ENCODE assay signal across 8 cellular contexts in the genomic region with DNA sequence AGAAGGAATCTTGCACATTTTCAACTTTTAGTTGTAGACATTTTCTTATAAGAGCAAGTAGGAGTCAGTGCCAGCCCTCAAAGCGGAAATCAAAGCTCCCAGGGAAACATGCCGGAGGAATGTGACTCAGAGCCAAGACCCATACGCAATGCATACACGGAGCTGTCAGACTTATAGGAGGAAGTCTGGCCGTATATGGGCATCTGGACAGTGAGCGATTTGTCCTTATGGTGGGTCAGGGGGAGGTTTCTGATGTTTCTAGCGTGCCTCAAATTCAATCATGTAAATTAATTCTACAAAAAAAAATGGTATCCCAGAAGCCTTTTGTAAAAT. TPM values are rescaled to one million over a fixed set of nuclear protein-coding genes. Genes with fewer than 3 reads are reported as not detected.
DNase-seq lines count a peak whose midpoint lies in the region; ATAC-seq and TF ChIP-seq lines count a peak whose summit lies in the region.

No MANE protein-coding gene starts in this region.

- H3K36me3 ChIP-seq in IMR-90 (ENCODE audit: control insufficient read depth, insufficient read depth, low read length) (peaks cover 7% of the 10 kb centered on the region), thyroid gland (no peaks in the 10 kb centered on the region)

- H3K23ac ChIP-seq in IMR-90 (ENCODE audit: low read depth, low read length), result peak overlapping the region; percentile 92; the same call in 1 of the 2 replicates

- peak overlapping the region; percentile 87 for H2BK5ac ChIP-seq in IMR-90 (ENCODE audit: low read depth, low read length, poor library complexity, severe bottlenecking)

- H3K27me3 Mint-ChIP-seq in activated CD8-positive, alpha-beta T cell treated with anti-CD3 and anti-CD28 coated beads, Interleukin-2, amount 10 ng/mL, durations not matched to agents 7 days and 5 days (ENCODE audit: low read depth), result peaks cover 40% of the 10 kb centered on the region

- peak overlapping the region; percentile 97 for H2BK120ac ChIP-seq in IMR-90 (ENCODE audit: low read depth, low read length)

- no peaks in the 10 kb centered on the region for H3K36me3 Mint-ChIP-seq in activated CD8-positive, alpha-beta T cell treated with anti-CD3 and anti-CD28 coated beads, Interleukin-2, amount 10 ng/mL, durations not matched to agents 7 days and 5 days (ENCODE audit: low read depth)
- no peaks in the 10 kb centered on the region for H3K36me3 Mint-ChIP-seq in stimulated activated effector memory CD8-positive, alpha-beta T cell treated with anti-CD3 and anti-CD28 coated beads, Interleukin-12 subunit alpha, Interleukin-12 subunit beta, amount 100 ng/mL, for 72 hours

- peak overlapping the region; percentile 63 for H3K14ac ChIP-seq in IMR-90 (replicated peaks; ENCODE audit: low read depth, low read length)

- H2BK15ac ChIP-seq in IMR-90 (ENCODE audit: low read depth, low read length), result peak overlapping the region; percentile 99; the same call in 2 of the 3 replicates

- peaks cover 9% of the 10 kb centered on the region for H3K4me1 Mint-ChIP-seq in activated CD8-positive, alpha-beta T cell treated with anti-CD3 and anti-CD28 coated beads, Interleukin-2, amount 10 ng/mL, durations not matched to agents 7 days and 5 days (ENCODE audit: low read depth)
- peaks cover 8% of the 10 kb centered on the region for H3K4me1 Mint-ChIP-seq in stimulated activated effector memory CD8-positive, alpha-beta T cell treated with anti-CD3 and anti-CD28 coated beads, Interleukin-12 subunit alpha, Interleukin-12 subunit beta, amount 100 ng/mL, for 72 hours

- intact Hi-C loops in IMR-90 (cut with micrococcal nuclease), result loop anchor here (1.0 kb wide), 4 partner anchors 131 to 264 kb away; no protein-coding TSS in a partner anchor
- intact Hi-C loops in thyroid gland (cut with DNase I), result no loop called here

- H3K18ac ChIP-seq in IMR-90 (ENCODE audit: low read depth, low read length), result peak overlapping the region; percentile 86

- peaks cover 9% of the 10 kb centered on the region for H3K9me1 ChIP-seq in IMR-90 (ENCODE audit: insufficient read depth, low read length)

- TF ChIP-seq RAD21 in IMR-90 (IDR thresholded peaks at IDR 0.05; ENCODE audit: low read length), result no peak

- H4K5ac ChIP-seq in IMR-90 (ENCODE audit: low read depth, low read length), result peak overlapping the region; percentile 5; the same call in 1 of the 2 replicates

- dilution Hi-C loops in IMR-90 (cut with HindIII; ENCODE audit: low sequenced_read_pairs, unreplicated experiment), result no loop called here

- peak overlapping the region; percentile 92 for H3K27ac ChIP-seq in IMR-90 (ENCODE audit: insufficient read depth, low read length)
- peak overlapping the region; percentile 55 to 72 (median 70) for H3K27ac ChIP-seq in thyroid gland

- no peak overlapping the region for H3K4me3 Mint-ChIP-seq in activated CD8-positive, alpha-beta T cell treated with anti-CD3 and anti-CD28 coated beads, Interleukin-2, amount 10 ng/mL, durations not matched to agents 7 days and 5 days
- no peak overlapping the region for H3K4me3 Mint-ChIP-seq in stimulated activated effector memory CD8-positive, alpha-beta T cell treated with anti-CD3 and anti-CD28 coated beads, Interleukin-12 subunit alpha, Interleukin-12 subunit beta, amount 100 ng/mL, for 72 hours

- peak overlapping the region; percentile 92; the same call in 1 of the 2 replicates for H3K4ac ChIP-seq in IMR-90 (ENCODE audit: low read depth, low read length)

- peak overlapping the region; percentile 46 for H3K9ac ChIP-seq in IMR-90 (ENCODE audit: low read depth, low read length)

- H4K20me1 ChIP-seq in IMR-90 (ENCODE audit: insufficient read depth, low read length), result peaks cover 13% of the 10 kb centered on the region

- H4K8ac ChIP-seq in IMR-90 (ENCODE audit: low read depth in 2 of 2, low read length in 2 of 2), result peak overlapping the region; percentile 76 to 96

- DNase-seq in IMR-90 (peak; percentile 99), brain pericyte (ENCODE audit: low read depth, low spot score) (peak; percentile 84), kidney tubule cell (ENCODE audit: low spot score) (peak; percentile 88), thyroid gland (peak; percentile 65 to 70), NCI-H1694 (lab: John Stamatoyannopoulos, UW) (no peak)
- no peak for DNase-seq in activated CD4-positive, alpha-beta T cell treated with anti-CD3 and anti-CD28 coated beads, Interleukin-2, amount 50 U/mL, for 4 hours
- no peak for DNase-seq in activated CD8-positive, alpha-beta T cell treated with anti-CD3 and anti-CD28 coated beads, Interleukin-2, amount 10 ng/mL, durations not matched to agents 7 days and 5 days
- DNase-seq in stimulated activated effector memory CD8-positive, alpha-beta T cell treated with anti-CD3 and anti-CD28 coated beads, Interleukin-12 subunit alpha, Interleukin-12 subunit beta, amount 100 ng/mL, for 72 hours (ENCODE audit: low spot score in 2 of 2), result no peak

- no peak for TF ChIP-seq POLR2A in IMR-90 (IDR thresholded peaks at IDR 0.05; ENCODE audit: low read depth, low read length)
- TF ChIP-seq POLR2A in thyroid gland (IDR thresholded peaks at IDR 0.05), result no peak

- H3K4me1 ChIP-seq in IMR-90 (ENCODE audit: control insufficient read depth, insufficient read depth, low read length) (peaks cover 15% of the 10 kb centered on the region), thyroid gland (peaks cover 19 to 27% of the 10 kb centered on the region in 2 donors)

- peak overlapping the region; percentile 86 for H3K56ac ChIP-seq in IMR-90 (ENCODE audit: extremely low read depth, insufficient read depth, low read length)

- POLR2A ChIA-PET in IMR-90 (lab: Charles Lee; ENCODE audit: unreplicated experiment), result interaction anchor here (0.7 kb wide), 2 partner anchors 26 to 177 kb away, joined by 3 to 4 read pairs; no protein-coding TSS in a partner anchor
- POLR2A ChIA-PET in activated CD8-positive, alpha-beta T cell treated with anti-CD3 and anti-CD28 coated beads, Interleukin-2, amount 10 ng/mL, durations not matched to agents 7 days and 5 days (lab: Charles Lee), result no interaction called here

- no peak overlapping the region; the same call in 1 of the 2 replicates for H2AK5ac ChIP-seq in IMR-90 (ENCODE audit: low read depth, low read length)

- no peaks in the 10 kb centered on the region for H3K9me3 Mint-ChIP-seq in activated CD8-positive, alpha-beta T cell treated with anti-CD3 and anti-CD28 coated beads, Interleukin-2, amount 10 ng/mL, durations not matched to agents 7 days and 5 days (ENCODE audit: insufficient read depth)
- no peaks in the 10 kb centered on the region for H3K9me3 Mint-ChIP-seq in stimulated activated effector memory CD8-positive, alpha-beta T cell treated with anti-CD3 and anti-CD28 coated beads, Interleukin-12 subunit alpha, Interleukin-12 subunit beta, amount 100 ng/mL, for 72 hours

- no peak overlapping the region for H2AK9ac ChIP-seq in IMR-90 (replicated peaks; ENCODE audit: low read depth, low read length, poor library complexity)

- H3K27me3 ChIP-seq in IMR-90 (ENCODE audit: control insufficient read depth, insufficient read depth, low read length) (no peaks in the 10 kb centered on the region), thyroid gland (no peaks in the 10 kb centered on the region)

- no peak overlapping the region for H3K27ac Mint-ChIP-seq in activated CD8-positive, alpha-beta T cell treated with anti-CD3 and anti-CD28 coated beads, Interleukin-2, amount 10 ng/mL, durations not matched to agents 7 days and 5 days
- no peak overlapping the region for H3K27ac Mint-ChIP-seq in stimulated activated effector memory CD8-positive, alpha-beta T cell treated with anti-CD3 and anti-CD28 coated beads, Interleukin-12 subunit alpha, Interleukin-12 subunit beta, amount 100 ng/mL, for 72 hours

- peak overlapping the region; percentile 97 for H2BK20ac ChIP-seq in IMR-90 (ENCODE audit: low read depth, low read length)

- no CpG with 5 or more reads among the region's 7 CpGs for WGBS in IMR-90 (ENCODE audit: extremely low coverage in 2 of 2, insufficient read length in 1 of 2), 2 experiments
- 19 to 29% methylated on average over 7 of the region's 7 CpGs for WGBS in thyroid gland, 2 donors

- no peak overlapping the region for H2AFZ ChIP-seq in IMR-90 (replicated peaks; ENCODE audit: low read length, poor library complexity)

- H3K9me3 ChIP-seq in IMR-90 (ENCODE audit: control insufficient read depth, insufficient read depth, low read length) (no peaks in the 10 kb centered on the region), thyroid gland (no peaks in the 10 kb centered on the region)

- TF ChIP-seq CTCF in IMR-90 (conservative IDR thresholded peaks at IDR 0.05; ENCODE audit: low read depth, low read length), result no peak
- no peak for TF ChIP-seq CTCF in thyroid gland (IDR thresholded peaks at IDR 0.05)

- in situ Hi-C loops in IMR-90 (cut with MboI; ENCODE audit: low sequenced_read_pairs), result loop anchor here (5.0 kb wide), 1 partner anchor 178 kb away; no protein-coding TSS in a partner anchor

- H3K4me3 ChIP-seq in IMR-90 (ENCODE audit: insufficient read depth, low read depth, low read length) (no peak overlapping the region), thyroid gland (replicated peaks in 1 of 3) (no peak overlapping the region)

- BruUV-seq in IMR-90 (replicated peaks; lab: Mats Ljungman, UMichigan), result no TSS peak

- peak overlapping the region; percentile 58 for H3K4me2 ChIP-seq in IMR-90 (ENCODE audit: low read depth, low read length)

- H3K79me1 ChIP-seq in IMR-90 (ENCODE audit: low read depth in 1 of 2, low read length in 2 of 2), result peaks cover 3 to 21% of the 10 kb centered on the region in 2 experiments; a peak in 3 of 4 replicates

- CTCF ChIA-PET in IMR-90 (lab: Yijun Ruan, JAX), result interaction anchor here (0.6 to 0.9 kb wide), 2 partner anchors 24 to 95 kb away, joined by 3 read pairs; no protein-coding TSS in a partner anchor
- CTCF ChIA-PET in activated CD8-positive, alpha-beta T cell treated with anti-CD3 and anti-CD28 coated beads, Interleukin-2, amount 10 ng/mL, durations not matched to agents 7 days and 5 days (lab: Charles Lee), result interaction anchor here (1.1 kb wide), 1 partner anchor 31 kb away, joined by 3 read pairs; no protein-coding TSS in a partner anchor

- ATAC-seq in IMR-90 (ENCODE audit: low read depth), result peak; percentile 16
- ATAC-seq in activated CD8-positive, alpha-beta T cell treated with anti-CD3 and anti-CD28 coated beads, Interleukin-2, amount 10 ng/mL, durations not matched to agents 7 days and 5 days, result no peak
- no peak for ATAC-seq in stimulated activated effector memory CD8-positive, alpha-beta T cell treated with anti-CD3 and anti-CD28 coated beads, Interleukin-12 subunit alpha, Interleukin-12 subunit beta, amount 100 ng/mL, for 72 hours

- H4K91ac ChIP-seq in IMR-90 (ENCODE audit: insufficient read depth, low read depth, low read length), result peak overlapping the region; percentile 91

TF ChIP-seq in IMR-90, 13 proteins besides CTCF, POLR2A, EP300 and RAD21 (continues in another document):
- peak; percentile 89 for TF ChIP-seq CEBPB (IDR thresholded peaks at IDR 0.05; ENCODE audit: low read depth, low read length)

RNA-seq across cellular contexts. Expression of gene CCN2, which starts 3.6 kb away (rescaled TPM):
- total RNA-seq in IMR-90 (2012; rRNA removed) (148 and 211 TPM in 2 replicates), thyroid gland (100 to 1,000 TPM in 3 of 4 donors, 10 to 100 TPM in 1; 40.1 to 173 (median 137) TPM)
- 1,205 and 1,345 TPM in 2 replicates for polyA plus RNA-seq in IMR-90 (2012; rRNA removed)
- polyA plus RNA-seq in IMR-90 (2012; cell fraction: cytosol; rRNA removed), result 703 and 2,182 TPM in 2 replicates
- polyA plus RNA-seq in IMR-90 (2012; cell fraction: nucleus; rRNA removed; ENCODE audit: low replicate concordance), result 1,717 and 1,819 TPM in 2 replicates
- total RNA-seq in activated CD8-positive, alpha-beta T cell treated with anti-CD3 and anti-CD28 coated beads, Interleukin-2, amount 10 ng/mL, durations not matched to agents 7 days and 5 days, result not detected

Comparison
In these comparisons a context has a peak if more than half of its experiments do, and no peak if none do; other contexts are left out.
1. DNase-seq: peak in IMR-90 (single experiment), brain pericyte (single experiment), kidney tubule cell (single experiment) and thyroid gland (2 of 2); none in activated CD4-positive, alpha-beta T cell treated with anti-CD3 and anti-CD28 coated beads, Interleukin-2, amount 50 U/mL, for 4 hours (0 of 2), activated CD8-positive, alpha-beta T cell treated with anti-CD3 and anti-CD28 coated beads, Interleukin-2, amount 10 ng/mL, durations not matched to agents 7 days and 5 days (single experiment), stimulated activated effector memory CD8-positive, alpha-beta T cell treated with anti-CD3 and anti-CD28 coated beads, Interleukin-12 subunit alpha, Interleukin-12 subunit beta, amount 100 ng/mL, for 72 hours (0 of 2) and NCI-H1694 (single experiment).
2. RNA of gene CCN2, which starts 3.6 kb away (total RNA-seq): 148 to 211 TPM in IMR-90 and 40.1 to 173 TPM in thyroid gland; not detected in activated CD8-positive, alpha-beta T cell treated with anti-CD3 and anti-CD28 coated beads, Interleukin-2, amount 10 ng/mL, durations not matched to agents 7 days and 5 days; every median in the first group is over 10 times any median in the second.